ENCODE assay signal across 8 cellular contexts in genomic region chr2:61018319-61018750, GRCh38. TPM values are rescaled to one million over a fixed set of nuclear protein-coding genes. Genes with fewer than 3 reads are reported as not detected.
DNase-seq lines count a peak whose midpoint lies in the region; ATAC-seq and TF ChIP-seq lines count a peak whose summit lies in the region.

No MANE protein-coding gene starts in this region.

- peak overlapping the region; percentile 93 for H3K4me3 Mint-ChIP-seq in activated naive CD8-positive, alpha-beta T cell treated with anti-CD3 and anti-CD28 coated beads, Interleukin-2, amount 10 ng/mL, durations not matched to agents 7 days and 5 days

- no peak for TF ChIP-seq POLR2A in tibial nerve (IDR thresholded peaks at IDR 0.05)

- no peak for TF ChIP-seq EP300 in tibial nerve (IDR thresholded peaks at IDR 0.05)

- peak overlapping the region; percentile 92 for H3K27ac Mint-ChIP-seq in activated naive CD8-positive, alpha-beta T cell treated with anti-CD3 and anti-CD28 coated beads, Interleukin-2, amount 10 ng/mL, durations not matched to agents 7 days and 5 days

- H3K9me3 Mint-ChIP-seq in activated naive CD8-positive, alpha-beta T cell treated with anti-CD3 and anti-CD28 coated beads, Interleukin-2, amount 10 ng/mL, durations not matched to agents 7 days and 5 days = peaks cover 3% of the 10 kb centered on the region

- POLR2A ChIA-PET in activated naive CD8-positive, alpha-beta T cell treated with anti-CD3 and anti-CD28 coated beads, Interleukin-2, amount 10 ng/mL, durations not matched to agents 7 days and 5 days (lab: Charles Lee) = interaction anchor here (1.5 to 1.6 kb wide), 2 partner anchors 135 to 159 kb away, joined by 4 to 12 read pairs; no protein-coding TSS in a partner anchor

- peaks cover 0 to 25% (median 0%) of the 10 kb centered on the region in 3 donors for H3K36me3 ChIP-seq in tibial nerve

- H3K36me3 Mint-ChIP-seq in activated naive CD8-positive, alpha-beta T cell treated with anti-CD3 and anti-CD28 coated beads, Interleukin-2, amount 10 ng/mL, durations not matched to agents 7 days and 5 days = peaks cover 16% of the 10 kb centered on the region

- H3K4me3 ChIP-seq in tibial nerve = peak overlapping the region; percentile 71 to 81 (median 72)

- peaks cover 0 to 6% (median 0%) of the 10 kb centered on the region in 4 donors for H3K9me3 ChIP-seq in tibial nerve

- H3K4me1 ChIP-seq in tibial nerve = peaks cover 0 to 44% (median 10%) of the 10 kb centered on the region in 4 donors

- H3K4me1 Mint-ChIP-seq in activated naive CD8-positive, alpha-beta T cell treated with anti-CD3 and anti-CD28 coated beads, Interleukin-2, amount 10 ng/mL, durations not matched to agents 7 days and 5 days = peaks cover 25% of the 10 kb centered on the region

- H3K27me3 Mint-ChIP-seq in activated naive CD8-positive, alpha-beta T cell treated with anti-CD3 and anti-CD28 coated beads, Interleukin-2, amount 10 ng/mL, durations not matched to agents 7 days and 5 days = no peaks in the 10 kb centered on the region

- DNase-seq in D341Med (ENCODE audit: low spot score) (peak; percentile 12), tibial nerve (ENCODE audit: low spot score in 2 of 2) (no peak), midbrain (lab: John Stamatoyannopoulos, UW) (no peak), GF-D8 (lab: John Stamatoyannopoulos, UW) (no peak)
- no peak for DNase-seq in activated naive CD8-positive, alpha-beta T cell treated with anti-CD3 and anti-CD28 coated beads, Interleukin-2, amount 10 ng/mL, durations not matched to agents 7 days and 5 days

- TF ChIP-seq CTCF in tibial nerve (IDR thresholded peaks at IDR 0.05) = no peak

- peak overlapping the region; percentile 92 for H3K27ac ChIP-seq in layer of hippocampus (ENCODE audit: low read depth, low read length)
- peak overlapping the region; percentile 71 to 93 (median 82) for H3K27ac ChIP-seq in tibial nerve

- WGBS in tibial nerve, 2 donors = 2% methylated on average over 7 of the region's 7 CpGs

- ATAC-seq in HG03095 (IDR thresholded peaks at IDR 0.05; ENCODE audit: unreplicated experiment) (peak; percentile 12), GM18873 (IDR thresholded peaks at IDR 0.05; ENCODE audit: low FRiP score, unreplicated experiment) (no peak)
- ATAC-seq in activated naive CD8-positive, alpha-beta T cell treated with anti-CD3 and anti-CD28 coated beads, Interleukin-2, amount 10 ng/mL, durations not matched to agents 7 days and 5 days (ENCODE audit: low read depth) = no peak

- H3K27me3 ChIP-seq in layer of hippocampus (ENCODE audit: control insufficient read depth, insufficient read depth, low read length) (no peaks in the 10 kb centered on the region), tibial nerve (no peaks in the 10 kb centered on the region)

RNA-seq across cellular contexts. Expression of gene PUS10, which starts 0.3 kb away (rescaled TPM):
- total RNA-seq in activated naive CD8-positive, alpha-beta T cell treated with anti-CD3 and anti-CD28 coated beads, Interleukin-2, amount 10 ng/mL, durations not matched to agents 7 days and 5 days = 10 to 100 TPM in 1 of 2 experiments, 1 to 10 TPM in 1; 8.0 to 10.6 TPM
- total RNA-seq in tibial nerve = 10 to 100 TPM in 1 of 4 donors, 1 to 10 TPM in 3; 3.0 to 14.2 (median 6.2) TPM

RNA-seq across cellular contexts. Expression of gene PEX13, which starts 0.8 kb away (rescaled TPM):
- total RNA-seq in activated naive CD8-positive, alpha-beta T cell treated with anti-CD3 and anti-CD28 coated beads, Interleukin-2, amount 10 ng/mL, durations not matched to agents 7 days and 5 days = 10 to 100 TPM; 16.5 to 20.1 TPM
- 10 to 100 TPM; 14.7 to 22.2 (median 19.3) TPM for total RNA-seq in tibial nerve

RNA-seq across cellular contexts. Expression of gene SANBR, which starts 47.3 kb away (rescaled TPM):
- total RNA-seq in activated naive CD8-positive, alpha-beta T cell treated with anti-CD3 and anti-CD28 coated beads, Interleukin-2, amount 10 ng/mL, durations not matched to agents 7 days and 5 days = 1 to 10 TPM; 5.8 to 7.0 TPM
- total RNA-seq in tibial nerve = 10 to 100 TPM in 3 of 4 donors, 1 to 10 TPM in 1; 5.3 to 18.2 (median 14.5) TPM
